Comparison of ENCODE assay signal across 8 cellular contexts in the genomic region with DNA sequence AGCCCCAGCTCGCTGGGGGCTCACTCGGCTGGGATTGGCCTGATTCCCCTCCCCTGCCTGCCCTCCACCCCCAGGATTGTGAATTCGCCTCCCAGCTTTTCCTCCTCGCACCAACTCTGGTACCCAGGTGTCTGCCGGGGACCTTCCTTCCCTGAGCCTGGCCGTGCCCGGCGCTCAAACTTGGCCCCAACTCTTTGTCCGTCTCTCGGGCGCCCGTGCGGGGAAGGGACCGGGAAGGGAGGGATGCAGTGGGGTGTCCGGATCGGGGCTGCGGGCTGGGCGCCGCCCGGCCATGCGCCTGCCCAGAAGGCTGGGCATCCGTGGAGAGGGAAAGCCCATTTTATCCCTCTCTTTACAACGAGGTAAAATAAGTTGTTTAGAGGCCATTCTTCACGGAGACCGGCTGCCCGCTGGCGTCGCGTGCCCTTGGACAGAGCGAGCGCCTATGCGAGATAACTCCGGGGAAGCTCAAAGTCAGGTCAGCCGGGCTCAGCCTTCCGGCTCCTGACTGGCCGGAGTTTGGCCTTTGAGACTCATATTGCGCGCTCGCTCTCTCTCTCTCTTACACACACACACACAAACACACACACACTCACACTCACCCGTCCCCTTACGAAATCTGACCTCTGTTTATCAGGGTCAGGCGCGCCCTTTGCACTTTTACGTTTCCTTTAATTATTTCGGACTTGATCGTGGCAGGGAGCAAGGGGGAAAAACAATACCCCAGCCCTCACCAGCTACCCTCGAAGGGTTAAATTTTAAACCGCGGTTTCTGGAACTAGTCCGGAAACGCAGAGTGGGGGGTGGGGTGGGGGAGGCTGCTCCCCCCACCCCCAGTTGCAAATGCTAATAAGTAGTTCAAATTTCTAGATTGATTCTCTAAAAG. TPM values are rescaled to one million over a fixed set of nuclear protein-coding genes. Genes with fewer than 3 reads are reported as not detected.
DNase-seq lines count a peak whose midpoint lies in the region; ATAC-seq and TF ChIP-seq lines count a peak whose summit lies in the region.

No MANE protein-coding gene starts in this region.

- peaks cover 31% of the 10 kb centered on the region for H3K4me1 Mint-ChIP-seq in CD4-positive, alpha-beta T cell (ENCODE audit: low read depth)

- H3K36me3 ChIP-seq in adipocyte (ENCODE audit: control insufficient read depth, insufficient read depth, low read length, severe bottlenecking) = no peaks in the 10 kb centered on the region

- peak overlapping the region; percentile 96 for H3K4me3 ChIP-seq in adipocyte (ENCODE audit: low read length)

- no peaks in the 10 kb centered on the region for H3K9me3 ChIP-seq in CD4-positive, alpha-beta T cell (ENCODE audit: control insufficient read depth, low read length)
- H3K9me3 ChIP-seq in adipocyte (ENCODE audit: control insufficient read depth, low read length) = no peaks in the 10 kb centered on the region

- peaks cover 10% of the 10 kb centered on the region for H3K27me3 Mint-ChIP-seq in CD4-positive, alpha-beta T cell

- peak overlapping the region; percentile 27 for H3K27ac ChIP-seq in CD4-positive, alpha-beta T cell (ENCODE audit: low read depth, low read length)

- peaks cover 18% of the 10 kb centered on the region for H3K36me3 Mint-ChIP-seq in CD4-positive, alpha-beta T cell (ENCODE audit: low read depth)

- peak overlapping the region; percentile 98 for H3K4me3 Mint-ChIP-seq in CD4-positive, alpha-beta T cell

- intact Hi-C loops in CD4-positive, alpha-beta T cell (cut with DNase I, micrococcal nuclease) = loop anchor here (2.0 to 10.0 kb wide), 10 partner anchors 319 to 1877 kb away; a partner anchor contains a TSS
- intact Hi-C loops in left ventricle myocardium superior (cut with micrococcal nuclease) (loop anchor here (5.0 kb wide), 1 partner anchor 1099 kb away; no protein-coding TSS in a partner anchor), posterior cingulate gyrus (cut with DNase I) (loop anchor here (5.0 to 10.0 kb wide), 4 partner anchors 317 to 1479 kb away; no protein-coding TSS in a partner anchor)

- POLR2A ChIA-PET in CD4-positive, alpha-beta T cell (lab: Charles Lee) = interaction anchor here (0.7 to 2.8 kb wide), 18 partner anchors 11 to 1096 kb away, joined by 3 to 19 read pairs (median 3); no protein-coding TSS in a partner anchor

- no peaks in the 10 kb centered on the region for H3K9me3 Mint-ChIP-seq in CD4-positive, alpha-beta T cell

- H3K27ac Mint-ChIP-seq in CD4-positive, alpha-beta T cell = peak overlapping the region; percentile 93

- H3K4me1 ChIP-seq in adipocyte (ENCODE audit: control insufficient read depth, insufficient read depth, low read length) = peaks cover 17% of the 10 kb centered on the region

- H3K9ac ChIP-seq in adipocyte (ENCODE audit: low read length) = peak overlapping the region; percentile 96

- no peak for TF ChIP-seq CTCF in CD4-positive, alpha-beta T cell (IDR thresholded peaks at IDR 0.05)

- peak; percentile 5 for ATAC-seq in CD4-positive, alpha-beta T cell (ENCODE audit: poor library complexity)
- ATAC-seq in left ventricle myocardium superior = peak; percentile 68
- ATAC-seq in GM18519 (IDR thresholded peaks at IDR 0.05; ENCODE audit: low FRiP score, unreplicated experiment) = no peak
- no peak for ATAC-seq in GM21619 (IDR thresholded peaks at IDR 0.05; ENCODE audit: unreplicated experiment)

- CTCF ChIA-PET in CD4-positive, alpha-beta T cell (lab: Charles Lee) = interaction anchor here (0.7 to 1.6 kb wide), 8 partner anchors 31 to 1502 kb away, joined by 3 to 5 read pairs (median 3); a partner anchor contains a TSS

- DNase-seq in CD4-positive, alpha-beta T cell = peak in 7 of 10 experiments; percentile 13 to 43 (median 26)
- DNase-seq in NCI-H1105 treated with DMSO at 0.1 percent for 48 hours (lab: John Stamatoyannopoulos, UW) = peak; percentile 64
- DNase-seq in adipocyte (ENCODE audit: low read depth) = peak; percentile 20
- DNase-seq in left ventricle myocardium superior = peak; percentile 71
- peak in 6 of 10 donors; percentile 27 to 88 (median 54) for DNase-seq in posterior cingulate gyrus
- no peak for DNase-seq in NCI-H446 (lab: John Stamatoyannopoulos, UW)

- H3K27me3 ChIP-seq in CD4-positive, alpha-beta T cell (ENCODE audit: control insufficient read depth, insufficient read depth, low read length) = no peaks in the 10 kb centered on the region
- H3K27me3 ChIP-seq in adipocyte (replicated peaks; ENCODE audit: control insufficient read depth, insufficient read depth, low read length) = no peaks in the 10 kb centered on the region

RNA-seq across cellular contexts. Expression of a gene that starts 0.8 kb away (rescaled TPM):
- 10 to 100 TPM; 36.0 to 36.2 TPM for total RNA-seq in CD4-positive, alpha-beta T cell
- 18.8 TPM for total RNA-seq in left ventricle myocardium superior

Comparison
In these comparisons a context has a peak if more than half of its experiments do, and no peak if none do; other contexts are left out.
1. ATAC-seq: peak in CD4-positive, alpha-beta T cell (single experiment) and left ventricle myocardium superior (single experiment); none in GM18519 (single experiment) and GM21619 (single experiment).
2. DNase-seq: peak in CD4-positive, alpha-beta T cell (7 of 10), NCI-H1105 treated with DMSO at 0.1 percent for 48 hours (single experiment), adipocyte (single experiment), left ventricle myocardium superior (single experiment) and posterior cingulate gyrus (6 of 10); none in NCI-H446 (0 of 2).